ENCODE assay signal across 1 cellular context in the genomic region with DNA sequence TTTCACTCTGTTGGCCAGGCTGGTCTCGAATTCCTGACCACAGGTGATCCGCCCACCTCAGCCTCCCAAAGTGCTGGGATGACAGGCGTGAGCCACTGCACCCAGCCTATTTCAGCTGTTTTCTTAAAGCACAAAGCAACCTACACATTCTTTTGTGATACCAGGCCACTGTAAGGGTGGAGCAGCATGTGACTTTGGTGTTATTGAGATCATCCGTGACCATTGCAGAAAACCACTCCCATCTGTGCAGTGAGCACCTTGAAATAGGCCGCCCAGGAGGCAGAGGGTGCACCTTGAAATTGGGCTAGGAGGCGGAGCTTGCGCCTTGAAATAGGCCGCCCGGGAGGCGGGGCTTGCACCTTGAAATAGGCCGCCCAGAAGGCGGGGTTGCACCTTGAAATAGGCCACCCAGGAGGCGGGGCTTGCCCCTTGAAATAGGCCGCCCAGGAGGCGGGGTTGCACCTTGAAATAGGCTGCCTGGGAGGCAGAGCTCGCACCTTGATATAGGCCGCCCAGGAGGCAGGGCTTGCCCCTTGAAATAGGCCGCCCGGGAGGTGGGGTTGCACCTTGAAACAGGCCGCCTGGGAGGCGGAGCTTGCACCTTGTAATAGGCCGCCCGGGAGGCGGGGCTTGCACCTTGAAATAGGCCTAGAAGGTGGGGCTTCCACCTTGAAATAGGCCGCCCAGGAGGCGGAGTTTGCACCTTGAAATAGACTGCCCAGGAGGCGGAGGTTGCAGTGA.
TF ChIP-seq lines count a peak whose summit lies in the region.

No MANE protein-coding gene starts in this region.

TF ChIP-seq in HepG2, 621 proteins besides CTCF, POLR2A, EP300 and RAD21 (continued from another document and continues in another):
- TF ChIP-seq, protein P1, sequence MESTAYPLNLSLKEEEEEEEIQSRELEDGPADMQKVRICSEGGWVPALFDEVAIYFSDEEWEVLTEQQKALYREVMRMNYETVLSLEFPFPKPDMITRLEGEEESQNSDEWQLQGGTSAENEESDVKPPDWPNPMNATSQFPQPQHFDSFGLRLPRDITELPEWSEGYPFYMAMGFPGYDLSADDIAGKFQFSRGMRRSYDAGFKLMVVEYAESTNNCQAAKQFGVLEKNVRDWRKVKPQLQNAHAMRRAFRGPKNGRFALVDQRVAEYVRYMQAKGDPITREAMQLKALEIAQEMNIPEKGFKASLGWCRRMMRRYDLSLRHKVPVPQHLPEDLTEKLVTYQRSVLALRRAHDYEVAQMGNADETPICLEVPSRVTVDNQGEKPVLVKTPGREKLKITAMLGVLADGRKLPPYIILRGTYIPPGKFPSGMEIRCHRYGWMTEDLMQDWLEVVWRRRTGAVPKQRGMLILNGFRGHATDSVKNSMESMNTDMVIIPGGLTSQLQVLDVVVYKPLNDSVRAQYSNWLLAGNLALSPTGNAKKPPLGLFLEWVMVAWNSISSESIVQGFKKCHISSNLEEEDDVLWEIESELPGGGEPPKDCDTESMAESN (CRISPR knock-in tag; conservative IDR thresholded peaks at IDR 0.05): no peak
- no peak for TF ChIP-seq SIX4 (CRISPR knock-in tag; IDR thresholded peaks at IDR 0.05)
- no peak for TF ChIP-seq CBX1 (IDR thresholded peaks at IDR 0.05; ENCODE audit: low read depth)
- no peak for TF ChIP-seq ZNF138 (CRISPR knock-in tag; IDR thresholded peaks at IDR 0.05; ENCODE audit: low read depth)
- TF ChIP-seq ZNF501 (CRISPR knock-in tag; IDR thresholded peaks at IDR 0.05): no peak
- TF ChIP-seq ZNF75D (CRISPR knock-in tag; IDR thresholded peaks at IDR 0.05; ENCODE audit: borderline replicate concordance): no peak
- TF ChIP-seq, protein P2, sequence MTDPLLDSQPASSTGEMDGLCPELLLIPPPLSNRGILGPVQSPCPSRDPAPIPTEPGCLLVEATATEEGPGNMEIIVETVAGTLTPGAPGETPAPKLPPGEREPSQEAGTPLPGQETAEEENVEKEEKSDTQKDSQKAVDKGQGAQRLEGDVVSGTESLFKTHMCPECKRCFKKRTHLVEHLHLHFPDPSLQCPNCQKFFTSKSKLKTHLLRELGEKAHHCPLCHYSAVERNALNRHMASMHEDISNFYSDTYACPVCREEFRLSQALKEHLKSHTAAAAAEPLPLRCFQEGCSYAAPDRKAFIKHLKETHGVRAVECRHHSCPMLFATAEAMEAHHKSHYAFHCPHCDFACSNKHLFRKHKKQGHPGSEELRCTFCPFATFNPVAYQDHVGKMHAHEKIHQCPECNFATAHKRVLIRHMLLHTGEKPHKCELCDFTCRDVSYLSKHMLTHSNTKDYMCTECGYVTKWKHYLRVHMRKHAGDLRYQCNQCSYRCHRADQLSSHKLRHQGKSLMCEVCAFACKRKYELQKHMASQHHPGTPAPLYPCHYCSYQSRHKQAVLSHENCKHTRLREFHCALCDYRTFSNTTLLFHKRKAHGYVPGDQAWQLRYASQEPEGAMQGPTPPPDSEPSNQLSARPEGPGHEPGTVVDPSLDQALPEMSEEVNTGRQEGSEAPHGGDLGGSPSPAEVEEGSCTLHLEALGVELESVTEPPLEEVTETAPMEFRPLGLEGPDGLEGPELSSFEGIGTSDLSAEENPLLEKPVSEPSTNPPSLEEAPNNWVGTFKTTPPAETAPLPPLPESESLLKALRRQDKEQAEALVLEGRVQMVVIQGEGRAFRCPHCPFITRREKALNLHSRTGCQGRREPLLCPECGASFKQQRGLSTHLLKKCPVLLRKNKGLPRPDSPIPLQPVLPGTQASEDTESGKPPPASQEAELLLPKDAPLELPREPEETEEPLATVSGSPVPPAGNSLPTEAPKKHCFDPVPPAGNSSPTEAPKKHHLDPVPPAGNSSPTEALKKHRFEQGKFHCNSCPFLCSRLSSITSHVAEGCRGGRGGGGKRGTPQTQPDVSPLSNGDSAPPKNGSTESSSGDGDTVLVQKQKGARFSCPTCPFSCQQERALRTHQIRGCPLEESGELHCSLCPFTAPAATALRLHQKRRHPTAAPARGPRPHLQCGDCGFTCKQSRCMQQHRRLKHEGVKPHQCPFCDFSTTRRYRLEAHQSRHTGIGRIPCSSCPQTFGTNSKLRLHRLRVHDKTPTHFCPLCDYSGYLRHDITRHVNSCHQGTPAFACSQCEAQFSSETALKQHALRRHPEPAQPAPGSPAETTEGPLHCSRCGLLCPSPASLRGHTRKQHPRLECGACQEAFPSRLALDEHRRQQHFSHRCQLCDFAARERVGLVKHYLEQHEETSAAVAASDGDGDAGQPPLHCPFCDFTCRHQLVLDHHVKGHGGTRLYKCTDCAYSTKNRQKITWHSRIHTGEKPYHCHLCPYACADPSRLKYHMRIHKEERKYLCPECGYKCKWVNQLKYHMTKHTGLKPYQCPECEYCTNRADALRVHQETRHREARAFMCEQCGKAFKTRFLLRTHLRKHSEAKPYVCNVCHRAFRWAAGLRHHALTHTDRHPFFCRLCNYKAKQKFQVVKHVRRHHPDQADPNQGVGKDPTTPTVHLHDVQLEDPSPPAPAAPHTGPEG (CRISPR knock-in tag; IDR thresholded peaks at IDR 0.05): no peak
- TF ChIP-seq ETS1 (CRISPR knock-in tag; IDR thresholded peaks at IDR 0.05): no peak
- TF ChIP-seq NFE2 (CRISPR knock-in tag; IDR thresholded peaks at IDR 0.05): no peak
- TF ChIP-seq, protein P3, sequence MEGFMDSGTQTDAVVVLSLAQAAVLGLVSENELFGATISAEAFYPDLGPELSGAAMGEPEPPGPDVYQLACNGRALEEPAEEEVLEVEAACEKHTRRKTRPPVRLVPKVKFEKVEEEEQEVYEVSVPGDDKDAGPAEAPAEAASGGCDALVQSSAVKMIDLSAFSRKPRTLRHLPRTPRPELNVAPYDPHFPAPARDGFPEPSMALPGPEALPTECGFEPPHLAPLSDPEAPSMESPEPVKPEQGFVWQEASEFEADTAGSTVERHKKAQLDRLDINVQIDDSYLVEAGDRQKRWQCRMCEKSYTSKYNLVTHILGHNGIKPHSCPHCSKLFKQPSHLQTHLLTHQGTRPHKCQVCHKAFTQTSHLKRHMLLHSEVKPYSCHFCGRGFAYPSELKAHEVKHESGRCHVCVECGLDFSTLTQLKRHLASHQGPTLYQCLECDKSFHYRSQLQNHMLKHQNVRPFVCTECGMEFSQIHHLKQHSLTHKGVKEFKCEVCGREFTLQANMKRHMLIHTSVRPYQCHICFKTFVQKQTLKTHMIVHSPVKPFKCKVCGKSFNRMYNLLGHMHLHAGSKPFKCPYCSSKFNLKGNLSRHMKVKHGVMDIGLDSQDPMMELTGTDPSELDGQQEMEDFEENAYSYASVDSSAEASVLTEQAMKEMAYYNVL (CRISPR knock-in tag; IDR thresholded peaks at IDR 0.05; ENCODE audit: borderline replicate concordance): no peak
- TF ChIP-seq ZFP91 (CRISPR knock-in tag; IDR thresholded peaks at IDR 0.05; ENCODE audit: borderline replicate concordance): peak; percentile 15; the same call in 1 of the 2 replicates
- no peak for TF ChIP-seq SCMH1 (CRISPR knock-in tag; IDR thresholded peaks at IDR 0.05; ENCODE audit: borderline replicate concordance)
- no peak for TF ChIP-seq ZNF317 (CRISPR knock-in tag; IDR thresholded peaks at IDR 0.05)
- TF ChIP-seq PPARG (CRISPR knock-in tag; conservative IDR thresholded peaks at IDR 0.05): no peak
- no peak for TF ChIP-seq ZNF766 (CRISPR knock-in tag; IDR thresholded peaks at IDR 0.05; ENCODE audit: borderline replicate concordance)
- no peak for TF ChIP-seq ZNF468 (CRISPR knock-in tag; IDR thresholded peaks at IDR 0.05)
- no peak for TF ChIP-seq JUNB (CRISPR knock-in tag; IDR thresholded peaks at IDR 0.05; ENCODE audit: borderline replicate concordance)
- no peak for TF ChIP-seq JUN (CRISPR knock-in tag; IDR thresholded peaks at IDR 0.05)
- TF ChIP-seq RORA (CRISPR knock-in tag; IDR thresholded peaks at IDR 0.05): no peak
- no peak for TF ChIP-seq BRCA1 (CRISPR knock-in tag; IDR thresholded peaks at IDR 0.05)
- TF ChIP-seq, protein P4, sequence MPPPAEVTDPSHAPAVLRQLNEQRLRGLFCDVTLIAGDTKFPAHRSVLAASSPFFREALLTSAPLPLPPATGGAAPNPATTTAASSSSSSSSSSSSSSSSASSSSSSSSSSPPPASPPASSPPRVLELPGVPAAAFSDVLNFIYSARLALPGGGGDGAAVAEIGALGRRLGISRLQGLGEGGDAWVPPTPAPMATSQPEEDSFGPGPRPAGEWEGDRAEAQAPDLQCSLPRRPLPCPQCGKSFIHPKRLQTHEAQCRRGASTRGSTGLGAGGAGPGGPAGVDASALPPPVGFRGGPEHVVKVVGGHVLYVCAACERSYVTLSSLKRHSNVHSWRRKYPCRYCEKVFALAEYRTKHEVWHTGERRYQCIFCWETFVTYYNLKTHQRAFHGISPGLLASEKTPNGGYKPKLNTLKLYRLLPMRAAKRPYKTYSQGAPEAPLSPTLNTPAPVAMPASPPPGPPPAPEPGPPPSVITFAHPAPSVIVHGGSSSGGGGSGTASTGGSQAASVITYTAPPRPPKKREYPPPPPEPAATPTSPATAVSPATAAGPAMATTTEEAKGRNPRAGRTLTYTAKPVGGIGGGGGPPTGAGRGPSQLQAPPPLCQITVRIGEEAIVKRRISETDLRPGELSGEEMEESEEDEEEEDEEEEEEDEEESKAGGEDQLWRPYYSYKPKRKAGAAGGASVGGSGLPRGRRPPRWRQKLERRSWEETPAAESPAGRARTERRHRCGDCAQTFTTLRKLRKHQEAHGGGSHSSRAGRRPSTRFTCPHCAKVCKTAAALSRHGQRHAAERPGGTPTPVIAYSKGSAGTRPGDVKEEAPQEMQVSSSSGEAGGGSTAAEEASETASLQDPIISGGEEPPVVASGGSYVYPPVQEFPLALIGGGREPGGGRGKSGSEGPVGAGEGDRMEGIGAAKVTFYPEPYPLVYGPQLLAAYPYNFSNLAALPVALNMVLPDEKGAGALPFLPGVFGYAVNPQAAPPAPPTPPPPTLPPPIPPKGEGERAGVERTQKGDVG (CRISPR knock-in tag; IDR thresholded peaks at IDR 0.05; ENCODE audit: borderline replicate concordance): no peak
- TF ChIP-seq MXD4 (CRISPR knock-in tag; IDR thresholded peaks at IDR 0.05): no peak
- no peak for TF ChIP-seq NCOA2 (CRISPR knock-in tag; IDR thresholded peaks at IDR 0.05)
- no peak for TF ChIP-seq POLR2AphosphoS2 (IDR thresholded peaks at IDR 0.05; ENCODE audit: low read depth, low read length)
- peak; percentile 60; the same call in 1 of the 2 replicates for TF ChIP-seq SP5 (CRISPR knock-in tag; IDR thresholded peaks at IDR 0.05; ENCODE audit: borderline replicate concordance, low read depth)
- peak; percentile 54 for TF ChIP-seq AGO1 (IDR thresholded peaks at IDR 0.05; ENCODE audit: low read depth, low read length, poor library complexity, severe bottlenecking)
- no peak for TF ChIP-seq RBM22 (optimal IDR thresholded peaks at IDR 0.05; ENCODE audit: low read length)
- TF ChIP-seq POLR2G (IDR thresholded peaks at IDR 0.05; ENCODE audit: low read depth, low read length): peak; percentile 56; the same call in 1 of the 2 replicates
- TF ChIP-seq ZBTB3 (CRISPR knock-in tag; IDR thresholded peaks at IDR 0.05; ENCODE audit: borderline replicate concordance, low read depth): no peak
- TF ChIP-seq ADNP (CRISPR knock-in tag; IDR thresholded peaks at IDR 0.05): no peak
- no peak for TF ChIP-seq ZNF274 (CRISPR knock-in tag; IDR thresholded peaks at IDR 0.05)
- TF ChIP-seq BRF2 (CRISPR knock-in tag; IDR thresholded peaks at IDR 0.05): 0 out of 2 replicates have a peak, but pooled peaks have one; percentile 23
- TF ChIP-seq ZSCAN12 (CRISPR knock-in tag; IDR thresholded peaks at IDR 0.05): no peak
- peak; percentile 22; the same call in 1 of the 2 replicates for TF ChIP-seq ZFY (CRISPR knock-in tag; IDR thresholded peaks at IDR 0.05)
- TF ChIP-seq MLXIP (CRISPR knock-in tag; IDR thresholded peaks at IDR 0.05; ENCODE audit: borderline replicate concordance): no peak
- TF ChIP-seq ZEB1 (IDR thresholded peaks at IDR 0.05; ENCODE audit: insufficient replicate concordance, low read depth): no peak
